ENCODE assay signal across 1 cellular context in genomic region chr1:183585038-183585437, GRCh38.
TF ChIP-seq lines count a peak whose summit lies in the region.

No MANE protein-coding gene starts in this region.

TF ChIP-seq in WTC11, 78 proteins besides CTCF, POLR2A, EP300 and RAD21 (continued from another document):
- TF ChIP-seq USF2 (CRISPR knock-in tag; IDR thresholded peaks at IDR 0.05) (no peak), SP1 (CRISPR knock-in tag; conservative IDR thresholded peaks at IDR 0.05) (no peak), E2F1 (CRISPR knock-in tag; IDR thresholded peaks at IDR 0.05) (no peak), ZSCAN18 (CRISPR knock-in tag; IDR thresholded peaks at IDR 0.05) (no peak), KAT7 (CRISPR knock-in tag; IDR thresholded peaks at IDR 0.05; ENCODE audit: borderline replicate concordance) (no peak), AFF4 (CRISPR knock-in tag; IDR thresholded peaks at IDR 0.05; ENCODE audit: borderline replicate concordance) (no peak)
